1 cellular context compared by ENCODE assay signal in the genomic region with DNA sequence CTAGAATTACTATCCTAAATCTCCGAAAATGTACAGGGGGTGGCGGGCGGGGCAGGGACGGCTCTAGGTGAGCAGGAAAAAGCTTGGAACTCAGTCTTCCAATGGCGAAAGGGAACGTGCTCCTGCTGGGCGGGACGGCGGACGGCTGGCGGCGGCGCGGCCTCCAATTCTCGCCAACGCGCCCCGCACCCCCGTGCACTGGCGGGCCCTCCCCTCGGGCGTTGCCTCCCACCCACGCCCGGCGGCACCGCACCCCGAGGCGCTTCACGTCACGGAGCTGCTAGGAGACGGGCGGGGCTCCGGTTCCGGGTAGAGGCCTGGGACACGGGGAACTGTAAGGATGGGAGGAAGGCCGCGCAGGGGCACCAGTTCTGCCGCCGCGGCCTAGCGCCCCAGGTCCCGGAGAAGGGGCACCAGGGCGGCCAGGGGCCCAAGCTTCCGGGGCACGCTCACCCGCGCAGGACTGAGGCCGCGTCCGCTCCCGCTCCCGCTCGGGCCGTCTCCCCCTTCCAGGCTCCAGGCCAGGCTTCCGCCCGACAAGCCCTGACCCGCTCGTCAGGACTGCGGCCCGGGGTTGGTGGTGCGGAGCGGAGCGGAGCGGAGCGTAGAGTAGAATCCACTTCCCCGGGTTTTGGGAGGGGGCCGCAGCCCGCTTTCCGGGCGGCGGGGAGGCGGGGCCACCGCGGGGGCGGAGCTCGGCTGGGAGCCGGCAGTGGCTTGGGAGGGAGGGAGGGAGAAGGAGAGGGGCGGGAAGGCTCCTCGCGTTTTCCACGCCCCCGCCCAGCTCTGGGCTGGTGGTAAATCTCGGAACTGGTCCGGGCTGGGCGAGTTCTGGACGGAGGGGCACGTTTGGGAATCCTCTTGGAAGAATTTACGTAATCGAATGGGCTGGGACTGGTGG.
TF ChIP-seq lines count a peak whose summit lies in the region.

A gene (minus strand): TSS at position 594 of the 901 bp plus-strand sequence. CDS start 3,167 bp downstream, outside the sequence.

TF ChIP-seq in IMR-90, 13 proteins besides CTCF, POLR2A, EP300 and RAD21 (continued from another document):
- TF ChIP-seq MXI1 (IDR thresholded peaks at IDR 0.05; ENCODE audit: borderline replicate concordance, low read depth, low read length) (peak; percentile 57; the same call in 1 of the 2 replicates), RCOR1 (IDR thresholded peaks at IDR 0.05; ENCODE audit: insufficient replicate concordance, low read length) (no peak)
